ENCODE assay signal across 4 cellular contexts in genomic region chr11:117621226-117621625, GRCh38.
TF ChIP-seq lines count a peak whose summit lies in the region.

No MANE protein-coding gene starts in this region.

TF ChIP-seq in SK-N-SH, 30 proteins besides CTCF, POLR2A, EP300 and RAD21 (continues in another document):
- TF ChIP-seq YY1 (IDR thresholded peaks at IDR 0.05; ENCODE audit: low read depth) (no peak), NRF1 (IDR thresholded peaks at IDR 0.05; ENCODE audit: low read depth, low read length) (no peak), EZH2phosphoT487 (IDR thresholded peaks at IDR 0.05; ENCODE audit: borderline replicate concordance, low read depth) (no peak), GATA2 (CRISPR knock-in tag; IDR thresholded peaks at IDR 0.05) (no peak), FOSL2 (IDR thresholded peaks at IDR 0.05; ENCODE audit: borderline replicate concordance, low read depth) (no peak), GABPA (IDR thresholded peaks at IDR 0.05; ENCODE audit: low read depth) (no peak), REST (IDR thresholded peaks at IDR 0.05; ENCODE audit: low read depth, low read length) (no peak), FOXM1 (IDR thresholded peaks at IDR 0.05; ENCODE audit: low read depth) (no peak), POLR2AphosphoS5 (IDR thresholded peaks at IDR 0.05; ENCODE audit: low read depth, low read length) (no peak), JUND (IDR thresholded peaks at IDR 0.05) (no peak), MAX (IDR thresholded peaks at IDR 0.05; ENCODE audit: low read depth) (no peak), USF2 (IDR thresholded peaks at IDR 0.05; ENCODE audit: borderline replicate concordance, low read depth, low read length) (no peak)

TF ChIP-seq in SK-N-SH treated with all-trans-retinoic acid at 6 μM for 48 hours, 23 proteins besides CTCF, POLR2A, EP300 and RAD21:
- TF ChIP-seq ZNF8 (CRISPR knock-in tag; IDR thresholded peaks at IDR 0.05) (no peak), TCF4 (CRISPR knock-in tag; IDR thresholded peaks at IDR 0.05; ENCODE audit: borderline replicate concordance) (no peak), CSDC2 (CRISPR knock-in tag; IDR thresholded peaks at IDR 0.05) (no peak), TOX (CRISPR knock-in tag; IDR thresholded peaks at IDR 0.05; ENCODE audit: borderline replicate concordance) (no peak), GLIS3 (CRISPR knock-in tag; IDR thresholded peaks at IDR 0.05) (no peak), ISL1 (CRISPR knock-in tag; IDR thresholded peaks at IDR 0.05) (no peak)

TF ChIP-seq in IMR-90, 13 proteins besides CTCF, POLR2A, EP300 and RAD21:
- TF ChIP-seq SMC3 (IDR thresholded peaks at IDR 0.05; ENCODE audit: low read depth, low read length), result peak; percentile 44
- no peak for TF ChIP-seq RCOR1 (IDR thresholded peaks at IDR 0.05; ENCODE audit: insufficient replicate concordance, low read length)

TF ChIP-seq in K562, 482 proteins besides CTCF, POLR2A, EP300 and RAD21:
- peak; percentile 98 for TF ChIP-seq ZNF764 (CRISPR knock-in tag; IDR thresholded peaks at IDR 0.05; ENCODE audit: low read depth)
- TF ChIP-seq CBFB (CRISPR knock-in tag; IDR thresholded peaks at IDR 0.05), result no peak
- peak in 1 of 2 experiments; percentile 87; a peak in 2 of 3 replicates for TF ChIP-seq CBX3 (IDR thresholded peaks at IDR 0.05; ENCODE audit: borderline replicate concordance in 1 of 2, low read length in 2 of 2)
